8 cellular contexts compared by ENCODE assay signal in genomic region chr6:46014511-46015118, GRCh38. TPM values are rescaled to one million over a fixed set of nuclear protein-coding genes. Genes with fewer than 3 reads are reported as not detected.
DNase-seq lines count a peak whose midpoint lies in the region; ATAC-seq and TF ChIP-seq lines count a peak whose summit lies in the region.

No MANE protein-coding gene starts in this region.

- DNase-seq in NCI-H2227 (lab: John Stamatoyannopoulos, UW; ENCODE audit: unreplicated experiment): peak; percentile 3
- DNase-seq in activated effector memory CD4-positive, alpha-beta T cell treated with Interleukin-2 at 50 U/mL for 16 hours: peak; percentile 18
- peak in 1 of 3 donors; percentile 12 for DNase-seq in immature natural killer cell
- peak; percentile 21 for DNase-seq in stimulated activated CD4-positive, alpha-beta T cell treated with anti-CD3 and anti-CD28 coated beads, Interleukin-4, amount 100 ng/mL, for 1 hour
- no peak for DNase-seq in HFFc6
- DNase-seq in hippocampal formation (lab: John Stamatoyannopoulos, UW): no peak
- no peak for DNase-seq in H4 (ENCODE audit: low spot score)

- ATAC-seq in HG03378 (IDR thresholded peaks at IDR 0.05; ENCODE audit: unreplicated experiment): no peak

- H3K36me3 Mint-ChIP-seq in immature natural killer cell (no peaks in the 10 kb centered on the region), HFFc6 (ENCODE audit: low read depth) (peaks cover 6% of the 10 kb centered on the region; the same call in 1 of the 2 replicates)

- no peak for TF ChIP-seq CTCF in HFFc6 (IDR thresholded peaks at IDR 0.05)

- H3K9me3 Mint-ChIP-seq in immature natural killer cell (peaks cover 0 to 2% (median 0%) of the 10 kb centered on the region in 6 donors), HFFc6 (no peaks in the 10 kb centered on the region)

- H3K4me1 Mint-ChIP-seq in immature natural killer cell: peaks cover 60% of the 10 kb centered on the region in 2 donors
- peaks cover 6% of the 10 kb centered on the region for H3K4me1 Mint-ChIP-seq in HFFc6 (ENCODE audit: low read depth)

- H3K27me3 Mint-ChIP-seq in immature natural killer cell (ENCODE audit: low read depth in 3 of 3) (peaks cover 10 to 21% (median 16%) of the 10 kb centered on the region in 3 donors), HFFc6 (ENCODE audit: insufficient read depth) (peaks cover 27% of the 10 kb centered on the region)

- H3K27ac Mint-ChIP-seq in immature natural killer cell (peak overlapping the region; percentile 3 to 74 (median 61)), HFFc6 (no peak overlapping the region)

- peak overlapping the region; percentile 77 to 89 (median 81) for H3K4me3 Mint-ChIP-seq in immature natural killer cell
- no peak overlapping the region for H3K4me3 Mint-ChIP-seq in HFFc6

RNA-seq across cellular contexts. Expression of gene CLIC5, which starts 1.0 kb away (rescaled TPM):
- polyA plus RNA-seq in immature natural killer cell: under 1 TPM in 1 of 3 donors, not detected in 2; 0.44 TPM
- total RNA-seq in HFFc6 (2021; fragmentation: NEBNext Ultra II Directional; extraction: Animal tissue kit (Norgen Biotek cat#: 25700)): not detected
- not detected in 2 replicates for total RNA-seq in H4 (2014; rRNA removed; shearing (Covaris generic))

Comparison
In these comparisons a context has a peak if more than half of its experiments do, and no peak if none do; other contexts are left out.
1. DNase-seq: peak in NCI-H2227 (single experiment), activated effector memory CD4-positive, alpha-beta T cell treated with Interleukin-2 at 50 U/mL for 16 hours (single experiment) and stimulated activated CD4-positive, alpha-beta T cell treated with anti-CD3 and anti-CD28 coated beads, Interleukin-4, amount 100 ng/mL, for 1 hour (single experiment); none in HFFc6 (single experiment), hippocampal formation (0 of 2) and H4 (single experiment).